Comparison of ENCODE assay signal across 8 cellular contexts in genomic region chr17:44346064-44346844, GRCh38. TPM values are rescaled to one million over a fixed set of nuclear protein-coding genes. Genes with fewer than 3 reads are reported as not detected.
DNase-seq lines count a peak whose midpoint lies in the region; ATAC-seq, FAIRE-seq and TF ChIP-seq lines count a peak whose summit lies in the region.

No MANE protein-coding gene starts in this region.

- no peak overlapping the region for H3K27ac ChIP-seq in astrocyte (ENCODE audit: low read depth, low read length)
- H3K27ac ChIP-seq in HepG2 (ENCODE audit: extremely low read length, insufficient read depth, low read length) = no peak overlapping the region
- no peak overlapping the region for H3K27ac ChIP-seq in thymus (ENCODE audit: low read depth)

- ATAC-seq in HepG2 (no peak; the same call in 2 of the 3 replicates), GM18867 (IDR thresholded peaks at IDR 0.05; ENCODE audit: unreplicated experiment) (no peak)

- no peak for TF ChIP-seq EP300 in HepG2 (IDR thresholded peaks at IDR 0.05; ENCODE audit: low read depth in 2 of 2, low read length in 2 of 2)
- TF ChIP-seq EP300 in HepG2 (CRISPR knock-in tag; IDR thresholded peaks at IDR 0.05; ENCODE audit: borderline replicate concordance) = no peak

- H4K20me1 ChIP-seq in astrocyte (ENCODE audit: insufficient read depth, low read length) = peaks cover 41% of the 10 kb centered on the region
- H4K20me1 ChIP-seq in HepG2 (ENCODE audit: insufficient read depth, low read length) = no peaks in the 10 kb centered on the region

- H3K4me3 ChIP-seq in astrocyte (ENCODE audit: insufficient read depth, low read depth, low read length) = peak overlapping the region; percentile 95
- H3K4me3 ChIP-seq in HepG2 (replicated peaks in 1 of 3; ENCODE audit: insufficient read depth in 1 of 3, low read depth in 2 of 3, low read length in 3 of 3) = peak overlapping the region; percentile 86 to 99 (median 95)
- H3K4me3 ChIP-seq in thymus (ENCODE audit: low read length) = peak overlapping the region; percentile 66

- peaks cover 13% of the 10 kb centered on the region for H3K79me2 ChIP-seq in astrocyte (ENCODE audit: insufficient read depth, low read length)
- peaks cover 4% of the 10 kb centered on the region for H3K79me2 ChIP-seq in HepG2 (ENCODE audit: insufficient read depth, low read length)

- no peak overlapping the region for H2AFZ ChIP-seq in astrocyte (ENCODE audit: low read depth, low read length)
- H2AFZ ChIP-seq in HepG2 (ENCODE audit: low read length) = no peak overlapping the region

- peak overlapping the region; percentile 90 for H3K9ac ChIP-seq in astrocyte (ENCODE audit: low read length)
- H3K9ac ChIP-seq in HepG2 (ENCODE audit: insufficient read depth, low read depth, low read length) = no peak overlapping the region; the same call in 1 of the 2 replicates

- peaks cover under 1% of the 10 kb centered on the region for H3K27me3 ChIP-seq in astrocyte (ENCODE audit: insufficient read depth, low read length)
- H3K27me3 ChIP-seq in HepG2 (ENCODE audit: control insufficient read depth in 1 of 2, insufficient read depth in 2 of 2, low read length in 2 of 2) = peaks cover 0 to 10% of the 10 kb centered on the region in 2 experiments; a peak in 1 of 5 replicates
- no peaks in the 10 kb centered on the region for H3K27me3 ChIP-seq in thymus (ENCODE audit: control insufficient read depth, insufficient read depth)

- intact Hi-C loops in HepG2 (cut with micrococcal nuclease; ENCODE audit: unreplicated experiment) = no loop called here

- peaks cover 27% of the 10 kb centered on the region for H3K4me1 Mint-ChIP-seq in activated CD4-positive, alpha-beta T cell treated with anti-CD3 and anti-CD28 coated beads, Interleukin-2, amount 10 ng/mL, durations not matched to agents 7 days and 5 days
- H3K4me1 Mint-ChIP-seq in astrocyte (ENCODE audit: low read depth, unreplicated experiment) = peaks cover 2% of the 10 kb centered on the region

- TF ChIP-seq POLR2A in HepG2 (IDR thresholded peaks at IDR 0.05; ENCODE audit: insufficient read depth in 1 of 2, low read depth in 2 of 2, low read length in 2 of 2) = no peak

- H3K9me3 ChIP-seq in astrocyte (ENCODE audit: insufficient read depth, low read depth, low read length) (no peaks in the 10 kb centered on the region), HepG2 (ENCODE audit: low read length) (no peaks in the 10 kb centered on the region), thymus (ENCODE audit: control insufficient read depth) (no peaks in the 10 kb centered on the region)

- no peak for TF ChIP-seq RAD21 in HepG2 (CRISPR knock-in tag; IDR thresholded peaks at IDR 0.05)

- H3K27me3 Mint-ChIP-seq in activated CD4-positive, alpha-beta T cell treated with anti-CD3 and anti-CD28 coated beads, Interleukin-2, amount 10 ng/mL, durations not matched to agents 7 days and 5 days = no peaks in the 10 kb centered on the region
- peaks cover 19% of the 10 kb centered on the region for H3K27me3 Mint-ChIP-seq in astrocyte (ENCODE audit: low read depth, unreplicated experiment)

- no peak for DNase-seq in activated CD4-positive, alpha-beta T cell treated with anti-CD3 and anti-CD28 coated beads, Interleukin-2, amount 10 ng/mL, durations not matched to agents 7 days and 5 days
- DNase-seq in activated CD4-positive, alpha-beta T cell treated with anti-CD3 and anti-CD28 coated beads, Interleukin-2, amount 50 U/mL, for 4 hours = no peak
- DNase-seq in astrocyte (ENCODE audit: low read depth) = no peak
- no peak for DNase-seq in HepG2 (ENCODE audit: low spot score)
- no peak for DNase-seq in cerebellum (ENCODE audit: low spot score)
- DNase-seq in NCI-H524 (lab: John Stamatoyannopoulos, UW) = no peak

- WGBS in HepG2 (ENCODE audit: low lambda C conversion rate) = 82% methylated on average over 12 of the region's 13 CpGs
- WGBS in thymus = 84% methylated on average over 13 of the region's 13 CpGs

- BruUV-seq in HepG2 (replicated peaks; lab: Mats Ljungman, UMichigan) = no TSS peak

- H3K36me3 ChIP-seq in astrocyte (ENCODE audit: insufficient read depth, low read length) (no peaks in the 10 kb centered on the region), HepG2 (replicated peaks in 1 of 2; ENCODE audit: control insufficient read depth in 1 of 2, insufficient read depth in 2 of 2, low read length in 2 of 2) (peaks cover 0 to 13% of the 10 kb centered on the region in 2 experiments; a peak in 4 of 5 replicates), thymus (ENCODE audit: control insufficient read depth, insufficient read depth) (peaks cover 9% of the 10 kb centered on the region)

- H3K27ac Mint-ChIP-seq in activated CD4-positive, alpha-beta T cell treated with anti-CD3 and anti-CD28 coated beads, Interleukin-2, amount 10 ng/mL, durations not matched to agents 7 days and 5 days = no peak overlapping the region
- peak overlapping the region; percentile 89 for H3K27ac Mint-ChIP-seq in astrocyte (ENCODE audit: unreplicated experiment)

- peak overlapping the region; percentile 81 for H3K4me3 Mint-ChIP-seq in activated CD4-positive, alpha-beta T cell treated with anti-CD3 and anti-CD28 coated beads, Interleukin-2, amount 10 ng/mL, durations not matched to agents 7 days and 5 days
- H3K4me3 Mint-ChIP-seq in astrocyte (ENCODE audit: unreplicated experiment) = peak overlapping the region; percentile 98

- in situ Hi-C loops in HepG2 (cut with HindIII; ENCODE audit: extremely low pct_ligation_motif_present, low pct_unique_long_range_greater_than_20kb) = no loop called here

- H3K4me2 ChIP-seq in astrocyte (ENCODE audit: low read length) (peak overlapping the region; percentile 97), HepG2 (ENCODE audit: low read depth, low read length) (peak overlapping the region; percentile 96)

- no peaks in the 10 kb centered on the region for H3K9me3 Mint-ChIP-seq in activated CD4-positive, alpha-beta T cell treated with anti-CD3 and anti-CD28 coated beads, Interleukin-2, amount 10 ng/mL, durations not matched to agents 7 days and 5 days
- no peaks in the 10 kb centered on the region for H3K9me3 Mint-ChIP-seq in astrocyte (ENCODE audit: unreplicated experiment)

- no peak for FAIRE-seq in astrocyte (lab: Jason Lieb, UNC)
- FAIRE-seq in HepG2 (lab: Jason Lieb, UNC) = no peak

- no peaks in the 10 kb centered on the region for H3K36me3 Mint-ChIP-seq in activated CD4-positive, alpha-beta T cell treated with anti-CD3 and anti-CD28 coated beads, Interleukin-2, amount 10 ng/mL, durations not matched to agents 7 days and 5 days (ENCODE audit: low read depth)
- H3K36me3 Mint-ChIP-seq in astrocyte (ENCODE audit: low read depth, unreplicated experiment) = peaks cover 6% of the 10 kb centered on the region

- H3K4me1 ChIP-seq in astrocyte (ENCODE audit: insufficient read depth, low read length) = no peaks in the 10 kb centered on the region
- peaks cover 25% of the 10 kb centered on the region for H3K4me1 ChIP-seq in HepG2 (ENCODE audit: insufficient read depth, low read length)
- H3K4me1 ChIP-seq in thymus (ENCODE audit: control insufficient read depth, insufficient read depth, low read length) = peaks cover 4% of the 10 kb centered on the region

- CTCF ChIA-PET in activated CD4-positive, alpha-beta T cell treated with anti-CD3 and anti-CD28 coated beads, Interleukin-2, amount 10 ng/mL, durations not matched to agents 7 days and 5 days (lab: Charles Lee) = interaction anchor here (0.7 to 2.5 kb wide), 10 partner anchors 9 to 195 kb away, joined by 3 to 13 read pairs (median 4); partner anchors contain the start of gene FAM171A2
- CTCF ChIA-PET in HepG2 (lab: Yijun Ruan, JAX; ENCODE audit: low intra/inter-chr PET ratio, low total read pairs) = interaction anchor here (1.6 to 2.2 kb wide), 2 partner anchors 15 to 143 kb away, joined by 5 to 6 read pairs; no protein-coding TSS in a partner anchor

- POLR2A ChIA-PET in activated CD4-positive, alpha-beta T cell treated with anti-CD3 and anti-CD28 coated beads, Interleukin-2, amount 10 ng/mL, durations not matched to agents 7 days and 5 days (lab: Charles Lee) = interaction anchor here (0.6 to 0.8 kb wide), 2 partner anchors 17 to 161 kb away, joined by 3 to 5 read pairs; no protein-coding TSS in a partner anchor
- POLR2A ChIA-PET in HepG2 (lab: Yijun Ruan, JAX) = interaction anchor here (0.7 to 2.9 kb wide), 19 partner anchors 10 to 235 kb away, joined by 3 to 24 read pairs (median 6); partner anchors contain the start of genes FAM171A2, HDAC5, SLC25A39 and TMUB2

- TF ChIP-seq CTCF in astrocyte (IDR thresholded peaks at IDR 0.05; ENCODE audit: insufficient read depth, low read depth, low read length) (no peak), HepG2 (CRISPR knock-in tag; IDR thresholded peaks at IDR 0.05) (no peak; the same call in 1 of the 2 replicates)

RNA-seq across cellular contexts. Expression of gene GRN, which starts 1.2 kb away (rescaled TPM):
- total RNA-seq in activated CD4-positive, alpha-beta T cell treated with anti-CD3 and anti-CD28 coated beads, Interleukin-2, amount 10 ng/mL, durations not matched to agents 7 days and 5 days = 10 to 100 TPM; 61.1 to 70.5 TPM
- total RNA-seq in astrocyte (327 and 338 TPM in 2 replicates), HepG2 (2016; rRNA removed; fragmentation: Illumina TruSeq; extraction: Trizol) (41.2 and 86.6 TPM in 2 replicates), cerebellum (58.5 TPM)
- total RNA-seq in HepG2 (2016; cell fraction: cytosol; rRNA removed; fragmentation: Illumina TruSeq; extraction: Trizol; ENCODE audit: low read depth) = 14.7 and 16.4 TPM in 2 replicates
- total RNA-seq in HepG2 (2016; cell fraction: insoluble cytoplasmic fraction; rRNA removed; fragmentation: Illumina TruSeq; extraction: Trizol) = 36.4 and 95.6 TPM in 2 replicates
- 24.9 and 32.7 TPM in 2 replicates for total RNA-seq in HepG2 (2016; cell fraction: membrane; rRNA removed; fragmentation: Illumina TruSeq; extraction: Trizol)
- total RNA-seq in HepG2 (2016; cell fraction: nucleus; rRNA removed; fragmentation: Illumina TruSeq; extraction: Trizol) = 81.7 and 101 TPM in 2 replicates
- polyA plus RNA-seq in HepG2 (2011; rRNA removed) (143 and 195 TPM in 2 replicates), thymus (93.0 TPM)
- polyA plus RNA-seq in HepG2 (2011; cell fraction: cytosol; rRNA removed) = 82.9 and 130 TPM in 2 replicates
- 653 and 705 TPM in 2 replicates for polyA plus RNA-seq in HepG2 (2011; cell fraction: nucleus; rRNA removed)
- polyA plus RNA-seq in HepG2 (2012) = 166 and 219 TPM in 2 replicates
- polyA plus RNA-seq in HepG2 (2016; cell fraction: cytosol; fragmentation: Illumina TruSeq; extraction: Trizol; ENCODE audit: low read depth) = 23.3 and 23.7 TPM in 2 replicates
- polyA plus RNA-seq in HepG2 (2016; cell fraction: insoluble cytoplasmic fraction; fragmentation: Illumina TruSeq; extraction: Trizol; ENCODE audit: low read depth) = 50.3 and 62.4 TPM in 2 replicates
- polyA plus RNA-seq in HepG2 (2016; cell fraction: membrane; fragmentation: Illumina TruSeq; extraction: Trizol; ENCODE audit: low read depth) = 32.0 and 32.7 TPM in 2 replicates
- 211 and 219 TPM in 2 replicates for polyA plus RNA-seq in HepG2 (2016; cell fraction: nucleus; fragmentation: Illumina TruSeq; extraction: Trizol; ENCODE audit: insufficient read depth, low read depth)
- 65.4 and 170 TPM in 2 replicates for polyA minus RNA-seq in HepG2 (2011; rRNA and poly(A)+ RNA removed; ENCODE audit: low replicate concordance)
- polyA minus RNA-seq in HepG2 (2011; cell fraction: cytosol; rRNA and poly(A)+ RNA removed) = 146 and 172 TPM in 2 replicates
- polyA minus RNA-seq in HepG2 (2011; cell fraction: nucleus; rRNA and poly(A)+ RNA removed) = 48.2 and 74.1 TPM in 2 replicates

RNA-seq across cellular contexts. Expression of gene FAM171A2, which starts 17.4 kb away (rescaled TPM):
- total RNA-seq in activated CD4-positive, alpha-beta T cell treated with anti-CD3 and anti-CD28 coated beads, Interleukin-2, amount 10 ng/mL, durations not matched to agents 7 days and 5 days = under 1 TPM in 1 of 2 experiments, not detected in 1; 0.08 TPM
- total RNA-seq in astrocyte = 18.2 and 22.8 TPM in 2 replicates
- total RNA-seq in HepG2 (2016; rRNA removed; fragmentation: Illumina TruSeq; extraction: Trizol) = 1.0 and 1.8 TPM in 2 replicates
- 0.44 and 1.2 TPM in 2 replicates for total RNA-seq in HepG2 (2016; cell fraction: cytosol; rRNA removed; fragmentation: Illumina TruSeq; extraction: Trizol; ENCODE audit: low read depth)
- total RNA-seq in HepG2 (2016; cell fraction: insoluble cytoplasmic fraction; rRNA removed; fragmentation: Illumina TruSeq; extraction: Trizol) = 0.97 and 2.0 TPM in 2 replicates
- total RNA-seq in HepG2 (2016; cell fraction: membrane; rRNA removed; fragmentation: Illumina TruSeq; extraction: Trizol) = 1.4 and 2.0 TPM in 2 replicates
- 1.8 and 2.4 TPM in 2 replicates for total RNA-seq in HepG2 (2016; cell fraction: nucleus; rRNA removed; fragmentation: Illumina TruSeq; extraction: Trizol)
- polyA plus RNA-seq in HepG2 (2011; rRNA removed) = 3.6 and 5.8 TPM in 2 replicates
- polyA plus RNA-seq in HepG2 (2011; cell fraction: cytosol; rRNA removed) = 3.3 and 4.9 TPM in 2 replicates
- 5.7 and 6.2 TPM in 2 replicates for polyA plus RNA-seq in HepG2 (2011; cell fraction: nucleus; rRNA removed)
- 3.9 and 7.7 TPM in 2 replicates for polyA plus RNA-seq in HepG2 (2012)
- polyA plus RNA-seq in HepG2 (2016; cell fraction: cytosol; fragmentation: Illumina TruSeq; extraction: Trizol; ENCODE audit: low read depth) = 0.99 and 1.1 TPM in 2 replicates
- 0.66 and 0.71 TPM in 2 replicates for polyA plus RNA-seq in HepG2 (2016; cell fraction: insoluble cytoplasmic fraction; fragmentation: Illumina TruSeq; extraction: Trizol; ENCODE audit: low read depth)
- polyA plus RNA-seq in HepG2 (2016; cell fraction: membrane; fragmentation: Illumina TruSeq; extraction: Trizol; ENCODE audit: low read depth) = 0.84 and 1.1 TPM in 2 replicates
- 3.3 and 3.5 TPM in 2 replicates for polyA plus RNA-seq in HepG2 (2016; cell fraction: nucleus; fragmentation: Illumina TruSeq; extraction: Trizol; ENCODE audit: insufficient read depth, low read depth)
- polyA minus RNA-seq in HepG2 (2011; rRNA and poly(A)+ RNA removed; ENCODE audit: low replicate concordance) = 1.3 and 9.8 TPM in 2 replicates
- polyA minus RNA-seq in HepG2 (2011; cell fraction: cytosol; rRNA and poly(A)+ RNA removed) = 3.0 and 3.8 TPM in 2 replicates
- 1.3 and 2.7 TPM in 2 replicates for polyA minus RNA-seq in HepG2 (2011; cell fraction: nucleus; rRNA and poly(A)+ RNA removed)
- polyA plus RNA-seq in thymus = 0.39 TPM
- total RNA-seq in cerebellum = 29.8 TPM

RNA-seq across cellular contexts. Expression of gene SLC25A39, which starts 21.6 kb away (rescaled TPM):
- total RNA-seq in activated CD4-positive, alpha-beta T cell treated with anti-CD3 and anti-CD28 coated beads, Interleukin-2, amount 10 ng/mL, durations not matched to agents 7 days and 5 days = 100 to 1,000 TPM; 104 to 107 TPM
- total RNA-seq in astrocyte = 80.6 and 80.9 TPM in 2 replicates
- total RNA-seq in HepG2 (2016; rRNA removed; fragmentation: Illumina TruSeq; extraction: Trizol) = 119 and 151 TPM in 2 replicates
- total RNA-seq in HepG2 (2016; cell fraction: cytosol; rRNA removed; fragmentation: Illumina TruSeq; extraction: Trizol; ENCODE audit: low read depth) = 410 and 476 TPM in 2 replicates
- 99.0 and 156 TPM in 2 replicates for total RNA-seq in HepG2 (2016; cell fraction: insoluble cytoplasmic fraction; rRNA removed; fragmentation: Illumina TruSeq; extraction: Trizol)
- 478 and 550 TPM in 2 replicates for total RNA-seq in HepG2 (2016; cell fraction: membrane; rRNA removed; fragmentation: Illumina TruSeq; extraction: Trizol)
- 88.4 and 102 TPM in 2 replicates for total RNA-seq in HepG2 (2016; cell fraction: nucleus; rRNA removed; fragmentation: Illumina TruSeq; extraction: Trizol)
- 144 and 164 TPM in 2 replicates for polyA plus RNA-seq in HepG2 (2011; rRNA removed)
- polyA plus RNA-seq in HepG2 (2011; cell fraction: cytosol; rRNA removed) = 120 and 173 TPM in 2 replicates
- 432 and 489 TPM in 2 replicates for polyA plus RNA-seq in HepG2 (2011; cell fraction: nucleus; rRNA removed)
- 90.6 and 129 TPM in 2 replicates for polyA plus RNA-seq in HepG2 (2012)
- 809 and 889 TPM in 2 replicates for polyA plus RNA-seq in HepG2 (2016; cell fraction: cytosol; fragmentation: Illumina TruSeq; extraction: Trizol; ENCODE audit: low read depth)
- polyA plus RNA-seq in HepG2 (2016; cell fraction: insoluble cytoplasmic fraction; fragmentation: Illumina TruSeq; extraction: Trizol; ENCODE audit: low read depth) = 161 and 204 TPM in 2 replicates
- 764 and 806 TPM in 2 replicates for polyA plus RNA-seq in HepG2 (2016; cell fraction: membrane; fragmentation: Illumina TruSeq; extraction: Trizol; ENCODE audit: low read depth)
- polyA plus RNA-seq in HepG2 (2016; cell fraction: nucleus; fragmentation: Illumina TruSeq; extraction: Trizol; ENCODE audit: insufficient read depth, low read depth) = 299 and 303 TPM in 2 replicates
- 136 and 157 TPM in 2 replicates for polyA minus RNA-seq in HepG2 (2011; rRNA and poly(A)+ RNA removed; ENCODE audit: low replicate concordance)
- polyA minus RNA-seq in HepG2 (2011; cell fraction: cytosol; rRNA and poly(A)+ RNA removed) = 35.4 and 57.5 TPM in 2 replicates
- 45.3 and 47.1 TPM in 2 replicates for polyA minus RNA-seq in HepG2 (2011; cell fraction: nucleus; rRNA and poly(A)+ RNA removed)
- 93.8 TPM for polyA plus RNA-seq in thymus
- total RNA-seq in cerebellum = 30.9 TPM

RNA-seq across cellular contexts. Expression of gene RUNDC3A, which starts 37.9 kb away (rescaled TPM):
- under 1 TPM; 0.10 TPM for total RNA-seq in activated CD4-positive, alpha-beta T cell treated with anti-CD3 and anti-CD28 coated beads, Interleukin-2, amount 10 ng/mL, durations not matched to agents 7 days and 5 days
- 2.0 and 3.4 TPM in 2 replicates for total RNA-seq in astrocyte
- total RNA-seq in HepG2 (2016; rRNA removed; fragmentation: Illumina TruSeq; extraction: Trizol) = not detected in 2 replicates
- total RNA-seq in HepG2 (2016; cell fraction: cytosol; rRNA removed; fragmentation: Illumina TruSeq; extraction: Trizol; ENCODE audit: low read depth) = not detected in 2 replicates
- total RNA-seq in HepG2 (2016; cell fraction: insoluble cytoplasmic fraction; rRNA removed; fragmentation: Illumina TruSeq; extraction: Trizol) = 0.04 TPM in 1 of 2 replicates, not detected in the other
- total RNA-seq in HepG2 (2016; cell fraction: membrane; rRNA removed; fragmentation: Illumina TruSeq; extraction: Trizol) = 0.31 TPM in 1 of 2 replicates, not detected in the other
- total RNA-seq in HepG2 (2016; cell fraction: nucleus; rRNA removed; fragmentation: Illumina TruSeq; extraction: Trizol) = not detected in 2 replicates
- polyA plus RNA-seq in HepG2 (2011; rRNA removed) = 0.25 and 0.33 TPM in 2 replicates
- polyA plus RNA-seq in HepG2 (2011; cell fraction: cytosol; rRNA removed) = 0.32 and 0.42 TPM in 2 replicates
- 0.97 and 1.1 TPM in 2 replicates for polyA plus RNA-seq in HepG2 (2011; cell fraction: nucleus; rRNA removed)
- polyA plus RNA-seq in HepG2 (2012) = 0.11 and 0.43 TPM in 2 replicates
- 0.18 TPM in 2 replicates for polyA plus RNA-seq in HepG2 (2016; cell fraction: cytosol; fragmentation: Illumina TruSeq; extraction: Trizol; ENCODE audit: low read depth)
- polyA plus RNA-seq in HepG2 (2016; cell fraction: insoluble cytoplasmic fraction; fragmentation: Illumina TruSeq; extraction: Trizol; ENCODE audit: low read depth) = 0.21 and 0.33 TPM in 2 replicates
- polyA plus RNA-seq in HepG2 (2016; cell fraction: membrane; fragmentation: Illumina TruSeq; extraction: Trizol; ENCODE audit: low read depth) = 0.07 TPM in 1 of 2 replicates, not detected in the other
- polyA plus RNA-seq in HepG2 (2016; cell fraction: nucleus; fragmentation: Illumina TruSeq; extraction: Trizol; ENCODE audit: insufficient read depth, low read depth) = 0.33 TPM in 1 of 2 replicates, not detected in the other
- 0.48 TPM in 1 of 2 replicates, not detected in the other for polyA minus RNA-seq in HepG2 (2011; rRNA and poly(A)+ RNA removed; ENCODE audit: low replicate concordance)
- not detected in 2 replicates for polyA minus RNA-seq in HepG2 (2011; cell fraction: cytosol; rRNA and poly(A)+ RNA removed)
- polyA minus RNA-seq in HepG2 (2011; cell fraction: nucleus; rRNA and poly(A)+ RNA removed) = 0.50 TPM in 1 of 2 replicates, not detected in the other
- 4.9 TPM for polyA plus RNA-seq in thymus
- total RNA-seq in cerebellum = 40.3 TPM

RNA-seq across cellular contexts. Expression of gene ITGA2B, which starts 43.2 kb away (rescaled TPM):
- under 1 TPM; 0.27 to 0.47 TPM for total RNA-seq in activated CD4-positive, alpha-beta T cell treated with anti-CD3 and anti-CD28 coated beads, Interleukin-2, amount 10 ng/mL, durations not matched to agents 7 days and 5 days
- total RNA-seq in astrocyte (0.31 and 0.68 TPM in 2 replicates), HepG2 (2016; rRNA removed; fragmentation: Illumina TruSeq; extraction: Trizol) (0.38 and 0.41 TPM in 2 replicates), cerebellum (4.7 TPM)
- 0.30 TPM in 1 of 2 replicates, not detected in the other for total RNA-seq in HepG2 (2016; cell fraction: cytosol; rRNA removed; fragmentation: Illumina TruSeq; extraction: Trizol; ENCODE audit: low read depth)
- 0.22 and 0.37 TPM in 2 replicates for total RNA-seq in HepG2 (2016; cell fraction: insoluble cytoplasmic fraction; rRNA removed; fragmentation: Illumina TruSeq; extraction: Trizol)
- total RNA-seq in HepG2 (2016; cell fraction: membrane; rRNA removed; fragmentation: Illumina TruSeq; extraction: Trizol) = 0.19 and 0.83 TPM in 2 replicates
- 0.37 and 0.44 TPM in 2 replicates for total RNA-seq in HepG2 (2016; cell fraction: nucleus; rRNA removed; fragmentation: Illumina TruSeq; extraction: Trizol)
- polyA plus RNA-seq in HepG2 (2011; rRNA removed) (1.1 and 1.9 TPM in 2 replicates), thymus (0.41 TPM)
- polyA plus RNA-seq in HepG2 (2011; cell fraction: cytosol; rRNA removed) = 0.42 and 0.63 TPM in 2 replicates
- polyA plus RNA-seq in HepG2 (2011; cell fraction: nucleus; rRNA removed) = 11.3 and 12.6 TPM in 2 replicates
- polyA plus RNA-seq in HepG2 (2012) = 2.4 and 4.7 TPM in 2 replicates
- polyA plus RNA-seq in HepG2 (2016; cell fraction: cytosol; fragmentation: Illumina TruSeq; extraction: Trizol; ENCODE audit: low read depth) = 0.27 TPM in 1 of 2 replicates, not detected in the other
- 0.25 TPM in 1 of 2 replicates, not detected in the other for polyA plus RNA-seq in HepG2 (2016; cell fraction: insoluble cytoplasmic fraction; fragmentation: Illumina TruSeq; extraction: Trizol; ENCODE audit: low read depth)
- polyA plus RNA-seq in HepG2 (2016; cell fraction: membrane; fragmentation: Illumina TruSeq; extraction: Trizol; ENCODE audit: low read depth) = 0.40 TPM in 1 of 2 replicates, not detected in the other
- 0.60 and 1.3 TPM in 2 replicates for polyA plus RNA-seq in HepG2 (2016; cell fraction: nucleus; fragmentation: Illumina TruSeq; extraction: Trizol; ENCODE audit: insufficient read depth, low read depth)
- 0.74 and 1.3 TPM in 2 replicates for polyA minus RNA-seq in HepG2 (2011; rRNA and poly(A)+ RNA removed; ENCODE audit: low replicate concordance)
- 0.26 and 0.69 TPM in 2 replicates for polyA minus RNA-seq in HepG2 (2011; cell fraction: cytosol; rRNA and poly(A)+ RNA removed)
- 1.9 and 2.4 TPM in 2 replicates for polyA minus RNA-seq in HepG2 (2011; cell fraction: nucleus; rRNA and poly(A)+ RNA removed)
